Comparison of ENCODE assay signal across 9 cellular contexts in the genomic region with DNA sequence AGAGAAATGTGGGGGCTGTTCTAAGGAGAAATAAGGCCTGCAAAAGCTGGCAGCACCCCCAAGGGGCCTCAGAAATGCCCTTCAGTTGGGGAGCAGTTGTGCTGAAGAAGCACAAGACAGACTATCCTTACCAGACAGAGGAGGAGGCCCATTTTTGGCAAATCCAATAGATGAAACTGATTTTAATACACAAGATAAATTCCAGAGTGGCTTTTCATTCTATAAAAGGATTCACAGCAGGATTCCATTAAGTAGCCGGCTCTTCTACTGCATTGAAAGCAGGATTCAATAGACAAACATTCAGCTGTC. TPM values are rescaled to one million over a fixed set of nuclear protein-coding genes. Genes with fewer than 3 reads are reported as not detected.
DNase-seq lines count a peak whose midpoint lies in the region; ATAC-seq and TF ChIP-seq lines count a peak whose summit lies in the region.
"Had no signal": no experiment of that assay in that cellular context is flagged by ENCODE, and none has a peak within 500 bp of the region (broad histone marks: within the 10 kb centered on the region; RNA-seq: fewer than 3 reads in every experiment).

No MANE protein-coding gene starts in this region.

- intact Hi-C loops in Right ventricle myocardium inferior (cut with DNase I): loop anchor here (5.0 kb wide), 1 partner anchor 78 kb away; a partner anchor contains a TSS
- intact Hi-C loops in uterus (cut with DNase I; ENCODE audit: low total_unique reads): no loop called here

- H3K4me1 Mint-ChIP-seq in activated naive CD8-positive, alpha-beta T cell treated with anti-CD3 and anti-CD28 coated beads, Interleukin-2, amount 10 ng/mL, durations not matched to agents 7 days and 5 days: peaks cover 50% of the 10 kb centered on the region

- H3K4me1 ChIP-seq in right atrium auricular region (peaks cover 0 to 13% of the 10 kb centered on the region in 2 donors), muscle layer of colon (ENCODE audit: insufficient read depth, low read length) (peaks cover 41% of the 10 kb centered on the region), uterus (no peaks in the 10 kb centered on the region)

- peak overlapping the region; percentile 98 for H3K27ac Mint-ChIP-seq in activated naive CD8-positive, alpha-beta T cell treated with anti-CD3 and anti-CD28 coated beads, Interleukin-2, amount 10 ng/mL, durations not matched to agents 7 days and 5 days

- no peaks in the 10 kb centered on the region for H3K9me3 Mint-ChIP-seq in activated naive CD8-positive, alpha-beta T cell treated with anti-CD3 and anti-CD28 coated beads, Interleukin-2, amount 10 ng/mL, durations not matched to agents 7 days and 5 days

- H3K9me3 ChIP-seq in right atrium auricular region (no peaks in the 10 kb centered on the region), muscle layer of colon (ENCODE audit: low read length) (no peaks in the 10 kb centered on the region), uterus (no peaks in the 10 kb centered on the region)

- H3K4me3 ChIP-seq in right atrium auricular region (no peak overlapping the region), muscle layer of colon (ENCODE audit: low read depth in 1 of 2, low read length in 2 of 2) (peak overlapping the region in 1 of 2 donors; percentile 0), uterus (no peak overlapping the region)

- peak overlapping the region; percentile 98 for H3K4me3 Mint-ChIP-seq in activated naive CD8-positive, alpha-beta T cell treated with anti-CD3 and anti-CD28 coated beads, Interleukin-2, amount 10 ng/mL, durations not matched to agents 7 days and 5 days

- H3K36me3 ChIP-seq in right atrium auricular region (no peaks in the 10 kb centered on the region), muscle layer of colon (ENCODE audit: insufficient read depth, low read length) (no peaks in the 10 kb centered on the region), uterus (no peaks in the 10 kb centered on the region)

- POLR2A ChIA-PET in activated naive CD8-positive, alpha-beta T cell treated with anti-CD3 and anti-CD28 coated beads, Interleukin-2, amount 10 ng/mL, durations not matched to agents 7 days and 5 days (lab: Charles Lee): interaction anchor here (0.6 to 4.3 kb wide), 6 partner anchors 8 to 107 kb away, joined by 3 to 113 read pairs (median 9); a partner anchor contains a TSS

- H3K9ac ChIP-seq in muscle layer of colon (ENCODE audit: low read length): no peak overlapping the region

- TF ChIP-seq CTCF in right atrium auricular region (IDR thresholded peaks at IDR 0.05) (no peak), uterus (IDR thresholded peaks at IDR 0.05) (no peak)

- ATAC-seq in Right ventricle myocardium inferior: no peak
- ATAC-seq in activated naive CD8-positive, alpha-beta T cell treated with anti-CD3 and anti-CD28 coated beads, Interleukin-2, amount 10 ng/mL, durations not matched to agents 7 days and 5 days (ENCODE audit: low read depth): no peak

- DNase-seq in right atrium auricular region (ENCODE audit: low spot score) (no peak), Right ventricle myocardium inferior (ENCODE audit: missing footprints) (no peak), uterus (no peak), kidney glomerular epithelial cell (lab: John Stamatoyannopoulos, UW) (no peak), NCI-H226 (no peak), KBM-7 (no peak)
- no peak for DNase-seq in activated naive CD8-positive, alpha-beta T cell treated with anti-CD3 and anti-CD28 coated beads, Interleukin-2, amount 10 ng/mL, durations not matched to agents 7 days and 5 days
- DNase-seq: cerebellar nuclear complex had no signal

- peak overlapping the region; percentile 78 for H3K27ac ChIP-seq in right atrium auricular region
- H3K27ac ChIP-seq in muscle layer of colon (ENCODE audit: low read depth, low read length): peak overlapping the region; percentile 13
- peak overlapping the region; percentile 30 to 83 for H3K27ac ChIP-seq in uterus

- in situ Hi-C loops in KBM-7 (cut with MboI; ENCODE audit: low pct_unique_long_range_greater_than_20kb, low sequenced_read_pairs): no loop called here

- peaks cover 17% of the 10 kb centered on the region for H3K36me3 Mint-ChIP-seq in activated naive CD8-positive, alpha-beta T cell treated with anti-CD3 and anti-CD28 coated beads, Interleukin-2, amount 10 ng/mL, durations not matched to agents 7 days and 5 days

- H3K27me3 Mint-ChIP-seq in activated naive CD8-positive, alpha-beta T cell treated with anti-CD3 and anti-CD28 coated beads, Interleukin-2, amount 10 ng/mL, durations not matched to agents 7 days and 5 days: no peaks in the 10 kb centered on the region

- no peaks in the 10 kb centered on the region for H3K27me3 ChIP-seq in right atrium auricular region
- H3K27me3 ChIP-seq in muscle layer of colon (ENCODE audit: control insufficient read depth in 1 of 2, insufficient read depth in 2 of 2, low read length in 2 of 2): no peaks in the 10 kb centered on the region
- H3K27me3 ChIP-seq in uterus: no peaks in the 10 kb centered on the region

- no peak for TF ChIP-seq POLR2A in uterus (IDR thresholded peaks at IDR 0.05)

RNA-seq across cellular contexts. Expression of a gene that starts 8.1 kb away (rescaled TPM):
- total RNA-seq in right atrium auricular region: 10 to 100 TPM; 14.1 to 16.4 TPM
- total RNA-seq in Right ventricle myocardium inferior: 10.1 TPM
- 100 to 1,000 TPM; 257 to 274 TPM for total RNA-seq in activated naive CD8-positive, alpha-beta T cell treated with anti-CD3 and anti-CD28 coated beads, Interleukin-2, amount 10 ng/mL, durations not matched to agents 7 days and 5 days
- total RNA-seq in uterus: 10 to 100 TPM in 2 of 4 donors, 1 to 10 TPM in 2; 1.8 to 34.8 (median 15.5) TPM

Comparison
In these comparisons a context has a peak if more than half of its experiments do, and no peak if none do; other contexts are left out.
1. H3K27ac ChIP-seq: peak in every context shown above with its lines; median percentile 78 in right atrium auricular region; 56 in uterus; 13 in muscle layer of colon.
2. RNA of a gene that starts 8.1 kb away (total RNA-seq): 257 to 274 TPM in activated naive CD8-positive, alpha-beta T cell treated with anti-CD3 and anti-CD28 coated beads, Interleukin-2, amount 10 ng/mL, durations not matched to agents 7 days and 5 days; 1.8 to 34.8 TPM in uterus, 14.1 to 16.4 TPM in right atrium auricular region and 10.1 TPM in Right ventricle myocardium inferior (single experiment); every median in the first group is over 4 times any median in the second.